ENCODE assay signal across 32 cellular contexts in genomic region chr13:85009447-85009846, GRCh38.
"Had no signal": no experiment of that assay in that cellular context is flagged by ENCODE, and none has a peak within 500 bp of the region (broad histone marks: within the 10 kb centered on the region; RNA-seq: fewer than 3 reads in every experiment).

No MANE protein-coding gene starts in this region.

- H3K4me3 Mint-ChIP-seq: naive thymus-derived CD4-positive, alpha-beta T cell; nephron; stimulated activated naive CD8-positive, alpha-beta T cell treated with anti-CD3 and anti-CD28 coated beads, Interleukin-15, amount 100 ng/mL, for 72 hours; type B pancreatic cell had no signal

- FAIRE-seq: endothelial cell of umbilical vein, islet of Langerhans had no signal

- H3K4me1 ChIP-seq: esophagus squamous epithelium, foreskin keratinocyte, gastroesophageal sphincter, heart left ventricle, left lung, psoas muscle, suprapubic skin had no signal

- H3K36me3 Mint-ChIP-seq: naive thymus-derived CD4-positive, alpha-beta T cell; type B pancreatic cell had no signal

- H3K9me3 ChIP-seq: esophagus squamous epithelium, gastroesophageal sphincter, ovary, psoas muscle, suprapubic skin had no signal

- DNase-seq: caudate nucleus; cerebellar nuclear complex; cortex of kidney; dorsolateral prefrontal cortex; effector CD4-positive, alpha-beta T cell; esophagus squamous epithelium; foreskin keratinocyte; heart left ventricle; left cardiac atrium; left lung; mesendoderm; midbrain; naive thymus-derived CD4-positive, alpha-beta T cell; occipital lobe; ovary; posterior cingulate gyrus; psoas muscle; right cardiac atrium; stimulated activated CD4-positive, alpha-beta T cell treated with anti-CD3 and anti-CD28 coated beads, Interleukin-12 subunit alpha, Interleukin-12 subunit beta, amount 100 ng/mL, for 4 hours; stimulated activated CD4-positive, alpha-beta T cell treated with anti-CD3 and anti-CD28 coated beads, Interleukin-1b, Interleukin-23, amount 100 ng/mL, for 48 hours; stimulated activated CD4-positive, alpha-beta T cell treated with anti-CD3 and anti-CD28 coated beads, Interleukin-4, amount 100 ng/mL, for 1 hour; stimulated activated CD8-positive, alpha-beta memory T cell treated with anti-CD3 and anti-CD28 coated beads, Interleukin-4, amount 100 ng/mL, for 48 hours; stimulated activated naive CD4-positive, alpha-beta T cell; stimulated activated naive CD8-positive, alpha-beta T cell treated with anti-CD3 and anti-CD28 coated beads, Interleukin-15, amount 100 ng/mL, for 72 hours had no signal

- H3K27me3 ChIP-seq: dorsolateral prefrontal cortex, esophagus squamous epithelium, foreskin keratinocyte, gastroesophageal sphincter, heart left ventricle, hepatocyte, left lung, ovary, suprapubic skin had no signal

- H3K4me3 ChIP-seq: dorsolateral prefrontal cortex, esophagus squamous epithelium, gastroesophageal sphincter, heart left ventricle, hepatocyte, left lung, ovary, psoas muscle, smooth muscle cell, suprapubic skin had no signal

- H3K4me1 Mint-ChIP-seq: naive thymus-derived CD4-positive, alpha-beta T cell; nephron; stimulated activated naive CD8-positive, alpha-beta T cell treated with anti-CD3 and anti-CD28 coated beads, Interleukin-15, amount 100 ng/mL, for 72 hours had no signal

- H3K79me2 ChIP-seq: hepatocyte had no signal

- H3K27me3 Mint-ChIP-seq: naive thymus-derived CD4-positive, alpha-beta T cell; stimulated activated naive CD8-positive, alpha-beta T cell treated with anti-CD3 and anti-CD28 coated beads, Interleukin-15, amount 100 ng/mL, for 72 hours; type B pancreatic cell had no signal

- H2AFZ ChIP-seq: hepatocyte had no signal

- H3K27ac Mint-ChIP-seq: naive thymus-derived CD4-positive, alpha-beta T cell; nephron; stimulated activated naive CD8-positive, alpha-beta T cell treated with anti-CD3 and anti-CD28 coated beads, Interleukin-15, amount 100 ng/mL, for 72 hours; type B pancreatic cell had no signal

- H3K36me3 ChIP-seq: esophagus squamous epithelium, gastroesophageal sphincter, heart left ventricle, left lung, ovary, suprapubic skin had no signal

- ATAC-seq: foreskin keratinocyte; gastroesophageal sphincter; heart left ventricle; left cardiac atrium; left lung; naive thymus-derived CD4-positive, alpha-beta T cell; psoas muscle; right cardiac atrium; stimulated activated naive CD8-positive, alpha-beta T cell treated with anti-CD3 and anti-CD28 coated beads, Interleukin-15, amount 100 ng/mL, for 72 hours had no signal

- H3K4me2 ChIP-seq: hepatocyte, smooth muscle cell had no signal

- H3K27ac ChIP-seq: dorsolateral prefrontal cortex, esophagus squamous epithelium, foreskin keratinocyte, gastroesophageal sphincter, heart left ventricle, hepatocyte, left lung, ovary, psoas muscle, suprapubic skin had no signal
